In genomic region chr11:44804449-44805151, GRCh38 we compare ENCODE assay signal across 2 cellular contexts.
TF ChIP-seq lines count a peak whose summit lies in the region.

No MANE protein-coding gene starts in this region.

TF ChIP-seq in IMR-90, 13 proteins besides CTCF, POLR2A, EP300 and RAD21 (continued from another document):
- TF ChIP-seq MAFK (IDR thresholded peaks at IDR 0.05; ENCODE audit: low read depth, low read length) (no peak), RCOR1 (IDR thresholded peaks at IDR 0.05; ENCODE audit: insufficient replicate concordance, low read length) (no peak), ELK1 (IDR thresholded peaks at IDR 0.05; ENCODE audit: borderline replicate concordance, low read depth, low read length) (no peak), CHD1 (IDR thresholded peaks at IDR 0.05; ENCODE audit: low read depth, low read length) (no peak), RFX5 (IDR thresholded peaks at IDR 0.05; ENCODE audit: low read depth, low read length) (no peak), USF2 (IDR thresholded peaks at IDR 0.05; ENCODE audit: low read depth, low read length) (no peak), FOS (IDR thresholded peaks at IDR 0.05; ENCODE audit: low read depth, low read length) (no peak), BHLHE40 (IDR thresholded peaks at IDR 0.05; ENCODE audit: low read depth, low read length) (no peak), MAZ (IDR thresholded peaks at IDR 0.05; ENCODE audit: borderline replicate concordance, low read depth, low read length) (no peak), NFE2L2 (IDR thresholded peaks at IDR 0.05; ENCODE audit: low read depth, low read length) (no peak)

TF ChIP-seq in HEK293T, 16 proteins besides CTCF, POLR2A, EP300 and RAD21 (continued from another document):
- TF ChIP-seq NFRKB (IDR thresholded peaks at IDR 0.05) (no peak), BHLHE40 (IDR thresholded peaks at IDR 0.05; ENCODE audit: borderline replicate concordance) (no peak), ELF4 (IDR thresholded peaks at IDR 0.05) (no peak), FOXA1 (IDR thresholded peaks at IDR 0.05) (no peak), CTBP1 (IDR thresholded peaks at IDR 0.05; ENCODE audit: borderline replicate concordance) (no peak), ARNT (IDR thresholded peaks at IDR 0.05) (no peak), FOXM1 (IDR thresholded peaks at IDR 0.05; ENCODE audit: borderline replicate concordance) (no peak), HDGF (IDR thresholded peaks at IDR 0.05; ENCODE audit: borderline replicate concordance) (no peak)
TF ChIP-seq in HEK293T: peak in this region for 0.
